In the genomic region with DNA sequence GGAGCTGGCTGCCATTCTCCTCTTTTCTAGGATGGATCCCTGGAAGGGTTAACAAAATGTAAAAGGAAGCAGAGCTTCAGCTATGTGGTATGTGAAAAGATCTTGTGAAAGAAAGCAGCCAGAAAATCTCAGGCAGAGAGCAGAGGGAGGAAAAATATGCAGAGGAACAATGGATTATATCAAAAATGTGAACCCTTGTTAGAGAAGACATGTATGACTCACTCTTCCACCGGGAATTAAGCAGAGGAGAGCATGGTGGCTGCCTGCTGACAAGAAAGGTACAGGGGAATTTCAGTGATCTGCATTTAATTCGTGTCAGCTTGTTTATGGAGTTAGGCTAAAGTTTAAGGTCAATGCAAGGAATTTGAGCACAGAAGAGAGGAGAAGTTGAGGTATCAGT, we compare ENCODE assay signal across 20 cellular contexts. TPM values are rescaled to one million over a fixed set of nuclear protein-coding genes. Genes with fewer than 3 reads are reported as not detected.
A peak's percentile ranks its signal among the peaks of the same experiment; 100 is the strongest.
DNase-seq lines count a peak whose midpoint lies in the region; ATAC-seq and TF ChIP-seq lines count a peak whose summit lies in the region.
"Had no signal": no experiment of that assay in that cellular context is flagged by ENCODE, and none has a peak within 500 bp of the region (broad histone marks: within the 10 kb centered on the region; RNA-seq: fewer than 3 reads in every experiment).

No MANE protein-coding gene starts in this region.

- WGBS in right lobe of liver (ENCODE audit: insufficient coverage, low coverage, low lambda C conversion rate, missing lambda C conversion rate), result 14% methylated on average over 2 of the region's 2 CpGs

- ATAC-seq in GM19452 (IDR thresholded peaks at IDR 0.05; ENCODE audit: unreplicated experiment) (no peak), right lobe of liver (no peak)
- ATAC-seq: GM23338 had no signal

- H3K9ac ChIP-seq in BLaER1 treated with 17β-estradiol and CSF1 and Interleukin-3, amounts not matched to agents 10 nM and 100 nM, result no peak overlapping the region
- H3K9ac ChIP-seq in neural cell (ENCODE audit: low read length), result peak overlapping the region; percentile 9

- peaks cover 0 to 49% (median 0%) of the 10 kb centered on the region in 11 experiments; a peak in 5 of 22 replicates for H3K27me3 ChIP-seq in BLaER1 treated with 17β-estradiol and CSF1 and Interleukin-3, amounts not matched to agents 10 nM and 100 nM
- H3K27me3 ChIP-seq in dorsolateral prefrontal cortex (peaks cover 0 to 17% (median 0%) of the 10 kb centered on the region in 45 donors), neural cell (ENCODE audit: insufficient read depth, low read depth, low read length) (no peaks in the 10 kb centered on the region), right lobe of liver (no peaks in the 10 kb centered on the region)
- H3K27me3 ChIP-seq: Peyer's patch had no signal

- intact Hi-C loops in dorsolateral prefrontal cortex (cut with DNase I), result no loop called here
- intact Hi-C loops in right lobe of liver (cut with DNase I), result no loop called here

- no peaks in the 10 kb centered on the region for H3K79me2 ChIP-seq in neural cell (replicated peaks; ENCODE audit: insufficient read depth, low read length)

- H3K9me2 ChIP-seq in neural cell (ENCODE audit: insufficient read depth, low read length), result no peaks in the 10 kb centered on the region

- peaks cover 0 to 4% (median 0%) of the 10 kb centered on the region in 11 experiments; a peak in 1 of 22 replicates for H3K9me3 ChIP-seq in BLaER1 treated with 17β-estradiol and CSF1 and Interleukin-3, amounts not matched to agents 10 nM and 100 nM (replicated peaks in 1 of 11)
- H3K9me3 ChIP-seq in neural cell (ENCODE audit: low read length) (no peaks in the 10 kb centered on the region), right lobe of liver (no peaks in the 10 kb centered on the region)
- H3K9me3 ChIP-seq: Peyer's patch had no signal

- H4K20me1 ChIP-seq in BLaER1 treated with 17β-estradiol and CSF1 and Interleukin-3, amounts not matched to agents 10 nM and 100 nM, result no peaks in the 10 kb centered on the region
- H4K20me1 ChIP-seq in neural cell (ENCODE audit: insufficient read depth), result no peaks in the 10 kb centered on the region

- no peaks in the 10 kb centered on the region for H3F3A ChIP-seq in neural cell (ENCODE audit: insufficient read depth, low read length, poor library complexity, severe bottlenecking)

- H2AFZ ChIP-seq in neural cell (ENCODE audit: low read depth, low read length), result peak overlapping the region; percentile 3
- H2AFZ ChIP-seq: GM23338 had no signal

- no peaks in the 10 kb centered on the region for H3K36me3 ChIP-seq in BLaER1 treated with 17β-estradiol and CSF1 and Interleukin-3, amounts not matched to agents 10 nM and 100 nM
- H3K36me3 ChIP-seq in neural cell (ENCODE audit: insufficient read depth, low read length) (no peaks in the 10 kb centered on the region), right lobe of liver (no peaks in the 10 kb centered on the region)
- H3K36me3 ChIP-seq: Peyer's patch had no signal

- peak overlapping the region in 5 of 11 experiments; percentile 49 to 73 (median 67); a peak in 6 of 22 replicates for H3K27ac ChIP-seq in BLaER1 treated with 17β-estradiol and CSF1 and Interleukin-3, amounts not matched to agents 10 nM and 100 nM
- peak overlapping the region in 32 of 59 donors; percentile 4 to 89 (median 38) for H3K27ac ChIP-seq in dorsolateral prefrontal cortex
- H3K27ac ChIP-seq in neural cell (ENCODE audit: low read length), result peak overlapping the region; percentile 34
- H3K27ac ChIP-seq in right lobe of liver, result no peak overlapping the region
- H3K27ac ChIP-seq: Peyer's patch had no signal

- TF ChIP-seq POLR2A in right lobe of liver (IDR thresholded peaks at IDR 0.05), result no peak

- H3K4me3 ChIP-seq in BLaER1 treated with 17β-estradiol and CSF1 and Interleukin-3, amounts not matched to agents 10 nM and 100 nM, result no peak overlapping the region
- H3K4me3 ChIP-seq in dorsolateral prefrontal cortex, result no peak overlapping the region
- no peak overlapping the region for H3K4me3 ChIP-seq in neural cell (ENCODE audit: low read length)
- no peak overlapping the region for H3K4me3 ChIP-seq in right lobe of liver
- H3K4me3 ChIP-seq: GM23338, Peyer's patch had no signal

- peaks cover 31 to 76% (median 74%) of the 10 kb centered on the region in 10 experiments for H3K4me1 ChIP-seq in BLaER1 treated with 17β-estradiol and CSF1 and Interleukin-3, amounts not matched to agents 10 nM and 100 nM
- H3K4me1 ChIP-seq in right lobe of liver, result no peaks in the 10 kb centered on the region
- H3K4me1 ChIP-seq: Peyer's patch had no signal

- DNase-seq in amniotic stem cell (lab: John Stamatoyannopoulos, UW) (peak; percentile 12), dorsolateral prefrontal cortex (no peak), NCI-H2029 (lab: John Stamatoyannopoulos, UW) (no peak), NCI-H2196 treated with DMSO at 0.1 percent for 48 hours (lab: John Stamatoyannopoulos, UW; ENCODE audit: unreplicated experiment) (no peak), right lobe of liver (no peak)
- DNase-seq: CD4-positive, alpha-beta T cell; DMS79; GDM1; MM.1S; NCI-H1105 treated with DMSO at 0.1 percent for 48 hours; NCI-H187 treated with DMSO at 0.1 percent for 48 hours; NCI-H2171; NCI-H82; Peyer's patch; Right ventricle myocardium superior had no signal

- peak overlapping the region in 9 of 11 experiments; percentile 63 to 88 (median 87); a peak in 18 of 22 replicates for H3K4me2 ChIP-seq in BLaER1 treated with 17β-estradiol and CSF1 and Interleukin-3, amounts not matched to agents 10 nM and 100 nM
- no peak overlapping the region for H3K4me2 ChIP-seq in neural cell (ENCODE audit: low read length)
- H3K4me2 ChIP-seq: GM23338 had no signal

- no peak for TF ChIP-seq EP300 in neural cell (conservative IDR thresholded peaks at IDR 0.05; ENCODE audit: poor library complexity, severe bottlenecking)

- no peak for TF ChIP-seq RAD21 in neural cell (conservative IDR thresholded peaks at IDR 0.05)

- TF ChIP-seq CTCF in dorsolateral prefrontal cortex (IDR thresholded peaks at IDR 0.05 in 54 of 56, conservative IDR thresholded peaks at IDR 0.05 in 2 of 56; ENCODE audit: low read depth in 1 of 56, partially characterized antibody in 56 of 56), result no peak
- TF ChIP-seq CTCF in neural cell (IDR thresholded peaks at IDR 0.05; ENCODE audit: poor library complexity, severe bottlenecking), result no peak
- TF ChIP-seq CTCF in right lobe of liver (IDR thresholded peaks at IDR 0.05), result no peak

TF ChIP-seq in neural cell, 6 proteins besides CTCF, POLR2A, EP300 and RAD21:
- TF ChIP-seq MXI1 (conservative IDR thresholded peaks at IDR 0.05; ENCODE audit: poor library complexity, severe bottlenecking) (no peak), EZH2 (IDR thresholded peaks at IDR 0.05; ENCODE audit: borderline replicate concordance, insufficient read depth, low read length, poor library complexity, severe bottlenecking) (no peak), SMC3 (conservative IDR thresholded peaks at IDR 0.05; ENCODE audit: poor library complexity) (no peak), POLR2AphosphoS5 (IDR thresholded peaks at IDR 0.05) (no peak), TAF1 (IDR thresholded peaks at IDR 0.05; ENCODE audit: low read depth) (no peak)
- TF ChIP-seq, protein P1, sequence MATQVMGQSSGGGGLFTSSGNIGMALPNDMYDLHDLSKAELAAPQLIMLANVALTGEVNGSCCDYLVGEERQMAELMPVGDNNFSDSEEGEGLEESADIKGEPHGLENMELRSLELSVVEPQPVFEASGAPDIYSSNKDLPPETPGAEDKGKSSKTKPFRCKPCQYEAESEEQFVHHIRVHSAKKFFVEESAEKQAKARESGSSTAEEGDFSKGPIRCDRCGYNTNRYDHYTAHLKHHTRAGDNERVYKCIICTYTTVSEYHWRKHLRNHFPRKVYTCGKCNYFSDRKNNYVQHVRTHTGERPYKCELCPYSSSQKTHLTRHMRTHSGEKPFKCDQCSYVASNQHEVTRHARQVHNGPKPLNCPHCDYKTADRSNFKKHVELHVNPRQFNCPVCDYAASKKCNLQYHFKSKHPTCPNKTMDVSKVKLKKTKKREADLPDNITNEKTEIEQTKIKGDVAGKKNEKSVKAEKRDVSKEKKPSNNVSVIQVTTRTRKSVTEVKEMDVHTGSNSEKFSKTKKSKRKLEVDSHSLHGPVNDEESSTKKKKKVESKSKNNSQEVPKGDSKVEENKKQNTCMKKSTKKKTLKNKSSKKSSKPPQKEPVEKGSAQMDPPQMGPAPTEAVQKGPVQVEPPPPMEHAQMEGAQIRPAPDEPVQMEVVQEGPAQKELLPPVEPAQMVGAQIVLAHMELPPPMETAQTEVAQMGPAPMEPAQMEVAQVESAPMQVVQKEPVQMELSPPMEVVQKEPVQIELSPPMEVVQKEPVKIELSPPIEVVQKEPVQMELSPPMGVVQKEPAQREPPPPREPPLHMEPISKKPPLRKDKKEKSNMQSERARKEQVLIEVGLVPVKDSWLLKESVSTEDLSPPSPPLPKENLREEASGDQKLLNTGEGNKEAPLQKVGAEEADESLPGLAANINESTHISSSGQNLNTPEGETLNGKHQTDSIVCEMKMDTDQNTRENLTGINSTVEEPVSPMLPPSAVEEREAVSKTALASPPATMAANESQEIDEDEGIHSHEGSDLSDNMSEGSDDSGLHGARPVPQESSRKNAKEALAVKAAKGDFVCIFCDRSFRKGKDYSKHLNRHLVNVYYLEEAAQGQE (IDR thresholded peaks at IDR 0.05; ENCODE audit: borderline replicate concordance), result no peak

RNA-seq across cellular contexts. Expression of a gene that starts 46.3 kb away (rescaled TPM):
- 100 to 1,000 TPM in 2 of 120 experiments, 10 to 100 TPM in 118; 14.6 to 114 (median 57.5) TPM for total RNA-seq in dorsolateral prefrontal cortex
- 11.6 and 14.7 TPM in 2 replicates for polyA plus RNA-seq in neural cell
- polyA minus RNA-seq in neural cell, result 17.8 and 20.8 TPM in 2 replicates
- not detected for total RNA-seq in right lobe of liver
- total RNA-seq: CD4-positive, alpha-beta T cell; NCI-H460; Peyer's patch; Right ventricle myocardium superior had no signal

Comparison
In these comparisons a context has a peak if more than half of its experiments do, and no peak if none do; other contexts are left out.
1. H3K27ac ChIP-seq: peak in dorsolateral prefrontal cortex (32 of 59) and neural cell (single experiment); none in right lobe of liver (0 of 3).
2. RNA of a gene that starts 46.3 kb away (total RNA-seq): 14.6 to 114 TPM in dorsolateral prefrontal cortex; not detected in right lobe of liver; every median in the first group is over 10 times any median in the second.